In genomic region chrX:122913764-122914163, GRCh38 we compare ENCODE assay signal across 16 cellular contexts.
DNase-seq lines count a peak whose midpoint lies in the region; ATAC-seq and TF ChIP-seq lines count a peak whose summit lies in the region.
"Had no signal": no experiment of that assay in that cellular context is flagged by ENCODE, and none has a peak within 500 bp of the region (broad histone marks: within the 10 kb centered on the region; RNA-seq: fewer than 3 reads in every experiment).

No MANE protein-coding gene starts in this region.

- H4K8ac ChIP-seq in neuronal stem cell (ENCODE audit: low read depth, low read length), result no peak overlapping the region

- no peak overlapping the region for H2BK120ac ChIP-seq in neuronal stem cell (ENCODE audit: low read depth, low read length)

- no peaks in the 10 kb centered on the region for H3K79me2 ChIP-seq in MM.1S (ENCODE audit: low read length)

- DNase-seq in MM.1S (no peak), neuronal stem cell (ENCODE audit: low spot score) (no peak), DMS 273 treated with DMSO at 0.1 percent for 48 hours (lab: John Stamatoyannopoulos, UW) (no peak), globus pallidus (ENCODE audit: low spot score) (no peak), C1 segment of cervical spinal cord (lab: John Stamatoyannopoulos, UW) (no peak)
- DNase-seq: AML-193; CD4-positive, alpha-beta memory T cell; CD4-positive, CD25-positive, alpha-beta regulatory T cell; CD8-positive, alpha-beta memory T cell; COR-L47; DMS79 treated with DMSO at 0.1 percent for 48 hours; GF-D8 had no signal

- H3K9me2 ChIP-seq in MM.1S (replicated peaks; ENCODE audit: insufficient read depth, low read length), result no peaks in the 10 kb centered on the region

- H3K4ac ChIP-seq in neuronal stem cell (ENCODE audit: low read length), result no peak overlapping the region

- H3K23ac ChIP-seq in neuronal stem cell (ENCODE audit: low read depth, low read length, poor library complexity), result no peak overlapping the region

- no peaks in the 10 kb centered on the region; the same call in 1 of the 2 replicates for H3K9me3 ChIP-seq in MM.1S (replicated peaks; ENCODE audit: insufficient read depth, low read length)
- no peaks in the 10 kb centered on the region for H3K9me3 ChIP-seq in gastroesophageal sphincter
- H3K9me3 ChIP-seq in neuronal stem cell (replicated peaks in 1 of 2; ENCODE audit: control insufficient read depth in 2 of 2, insufficient read depth in 1 of 2, low read depth in 1 of 2, low read length in 2 of 2), result no peaks in the 10 kb centered on the region
- H3K9me3 ChIP-seq: A549 had no signal

- H3K4me1 ChIP-seq in MM.1S (ENCODE audit: low read length), result 0 out of 2 replicates have a peak, but pooled peaks cover 6% of the 10 kb centered on the region
- no peaks in the 10 kb centered on the region for H3K4me1 ChIP-seq in gastroesophageal sphincter
- H3K4me1 ChIP-seq in neuronal stem cell (ENCODE audit: control insufficient read depth in 2 of 2, insufficient read depth in 1 of 2, low read depth in 1 of 2, low read length in 2 of 2), result no peaks in the 10 kb centered on the region
- H3K4me1 ChIP-seq: A549; BLaER1 treated with 17β-estradiol and CSF1 and Interleukin-3, amounts not matched to agents 10 nM and 100 nM had no signal

- no peak for TF ChIP-seq EP300 in gastroesophageal sphincter (IDR thresholded peaks at IDR 0.05)

- no peak overlapping the region for H2BK12ac ChIP-seq in neuronal stem cell (ENCODE audit: low read length)

- H3K36me3 ChIP-seq in MM.1S (replicated peaks; ENCODE audit: insufficient read depth, low read length) (no peaks in the 10 kb centered on the region; the same call in 1 of the 2 replicates), gastroesophageal sphincter (no peaks in the 10 kb centered on the region), neuronal stem cell (replicated peaks in 1 of 2; ENCODE audit: control insufficient read depth in 2 of 2, insufficient read depth in 2 of 2, low read length in 2 of 2) (no peaks in the 10 kb centered on the region)
- H3K36me3 ChIP-seq: BLaER1 treated with 17β-estradiol and CSF1 and Interleukin-3, amounts not matched to agents 10 nM and 100 nM had no signal

- H4K91ac ChIP-seq in neuronal stem cell (ENCODE audit: low read depth, low read length, poor library complexity), result no peak overlapping the region

- no peak overlapping the region for H3K9ac ChIP-seq in MM.1S (ENCODE audit: low read length)
- peak overlapping the region; percentile 30 for H3K9ac ChIP-seq in neuronal stem cell (ENCODE audit: low read depth, low read length, poor library complexity)
- H3K9ac ChIP-seq: BLaER1 treated with 17β-estradiol and CSF1 and Interleukin-3, amounts not matched to agents 10 nM and 100 nM had no signal

- H3K4me3 ChIP-seq in MM.1S (ENCODE audit: low read length), result no peak overlapping the region
- H3K4me3 ChIP-seq in gastroesophageal sphincter, result no peak overlapping the region
- no peak overlapping the region for H3K4me3 ChIP-seq in neuronal stem cell (ENCODE audit: low read length in 2 of 2)
- H3K4me3 ChIP-seq: A549; BLaER1 treated with 17β-estradiol and CSF1 and Interleukin-3, amounts not matched to agents 10 nM and 100 nM had no signal

- H2BK5ac ChIP-seq in neuronal stem cell (ENCODE audit: low read length), result no peak overlapping the region

- peaks cover 2% of the 10 kb centered on the region for H3K79me1 ChIP-seq in neuronal stem cell (ENCODE audit: low read depth, low read length)

- H4K20me1 ChIP-seq in MM.1S (ENCODE audit: insufficient read depth, low read length), result no peaks in the 10 kb centered on the region
- H4K20me1 ChIP-seq: BLaER1 treated with 17β-estradiol and CSF1 and Interleukin-3, amounts not matched to agents 10 nM and 100 nM had no signal

- peak overlapping the region; percentile 18; the same call in 1 of the 2 replicates for H3K27ac ChIP-seq in MM.1S (ENCODE audit: low read length)
- H3K27ac ChIP-seq in gastroesophageal sphincter, result no peak overlapping the region
- H3K27ac ChIP-seq in neuronal stem cell (replicated peaks; ENCODE audit: low read length), result no peak overlapping the region
- H3K27ac ChIP-seq: 22Rv1; A549; BLaER1 treated with 17β-estradiol and CSF1 and Interleukin-3, amounts not matched to agents 10 nM and 100 nM had no signal

- peak; percentile 25 for ATAC-seq in gastroesophageal sphincter
- ATAC-seq: A549 had no signal

- no peak overlapping the region for H2AK5ac ChIP-seq in neuronal stem cell (ENCODE audit: low read depth, low read length)

- no peaks in the 10 kb centered on the region for H3F3A ChIP-seq in MM.1S (ENCODE audit: insufficient read depth, low read length)

- TF ChIP-seq CTCF in MM.1S (IDR thresholded peaks at IDR 0.05; ENCODE audit: low read length) (no peak), gastroesophageal sphincter (IDR thresholded peaks at IDR 0.05) (no peak)

- TF ChIP-seq POLR2A in gastroesophageal sphincter (IDR thresholded peaks at IDR 0.05), result no peak

- H3K18ac ChIP-seq in neuronal stem cell (ENCODE audit: low read length), result no peak overlapping the region

- no peak overlapping the region for H3K4me2 ChIP-seq in MM.1S (ENCODE audit: low read depth, low read length)
- H3K4me2 ChIP-seq in neuronal stem cell (ENCODE audit: insufficient read depth, low read length, poor library complexity, severe bottlenecking), result no peak overlapping the region
- H3K4me2 ChIP-seq: A549; BLaER1 treated with 17β-estradiol and CSF1 and Interleukin-3, amounts not matched to agents 10 nM and 100 nM had no signal

- no CpG with 5 or more reads among the region's 1 CpG for WGBS in gastroesophageal sphincter (ENCODE audit: low coverage in 1 of 2), 2 donors
- WGBS in neuronal stem cell (ENCODE audit: extremely low coverage in 2 of 2, insufficient read length in 2 of 2, insufficient replicate concordance in 1 of 2), 2 donors, result no CpG with 5 or more reads among the region's 1 CpG

- H2AFZ ChIP-seq in MM.1S (ENCODE audit: low read length), result no peak overlapping the region
- no peak overlapping the region for H2AFZ ChIP-seq in neuronal stem cell (ENCODE audit: low read length)

- no peak overlapping the region for H2BK15ac ChIP-seq in neuronal stem cell (ENCODE audit: low read length)

- no peak overlapping the region for H3K14ac ChIP-seq in neuronal stem cell (ENCODE audit: low read length)

- no peaks in the 10 kb centered on the region for H3K27me3 ChIP-seq in MM.1S (replicated peaks; ENCODE audit: insufficient read depth, low read length)
- H3K27me3 ChIP-seq in gastroesophageal sphincter, result no peaks in the 10 kb centered on the region
- no peaks in the 10 kb centered on the region for H3K27me3 ChIP-seq in neuronal stem cell (ENCODE audit: control insufficient read depth in 3 of 3, insufficient read depth in 3 of 3, low read depth in 1 of 3, low read length in 3 of 3)
